In genomic region chr1:16366722-16367257, GRCh38 we compare ENCODE assay signal across 8 cellular contexts. TPM values are rescaled to one million over a fixed set of nuclear protein-coding genes. Genes with fewer than 3 reads are reported as not detected.
DNase-seq lines count a peak whose midpoint lies in the region; ATAC-seq, FAIRE-seq and TF ChIP-seq lines count a peak whose summit lies in the region.

Gene SZRD1, plus strand, starts transcription at chr1:16367242. Its CDS starts 16 bp downstream, at chr1:16367258.

- peaks cover 43% of the 10 kb centered on the region for H3K79me2 ChIP-seq in OCI-LY3 (ENCODE audit: low read length)

- peak; percentile 81 for ATAC-seq in GM21528 (IDR thresholded peaks at IDR 0.05; ENCODE audit: low FRiP score, unreplicated experiment)

- TF ChIP-seq CTCF in OCI-LY3 (IDR thresholded peaks at IDR 0.05; ENCODE audit: low read depth, low read length): no peak

- H3K4me1 ChIP-seq in OCI-LY3 (ENCODE audit: low read length): peaks cover 22% of the 10 kb centered on the region

- H3K27me3 ChIP-seq in OCI-LY3 (ENCODE audit: low read depth, low read length): no peaks in the 10 kb centered on the region

- peak within 1 kb of the TSS; percentile 92 for H3K9ac ChIP-seq in OCI-LY3 (ENCODE audit: low read length)

- peak; percentile 97 for FAIRE-seq in endometrium (lab: Jason Lieb, UNC)

- H2AFZ ChIP-seq in OCI-LY3 (ENCODE audit: low read depth, low read length): peak within 1 kb of the TSS; percentile 100

- H3K36me3 ChIP-seq in OCI-LY3 (replicated peaks; ENCODE audit: low read depth, low read length): peaks cover 3% of the 10 kb centered on the region

- H4K20me1 ChIP-seq in OCI-LY3 (ENCODE audit: insufficient read depth, low read length): peaks cover 33% of the 10 kb centered on the region

- DNase-seq in COR-L47 (lab: John Stamatoyannopoulos, UW) (peak; percentile 98), HuH-7.5 (ENCODE audit: low spot score) (peak; percentile 74), mesenteric fat pad (ENCODE audit: low spot score) (peak; percentile 97)
- DNase-seq in activated CD8-positive, alpha-beta memory T cell treated with anti-CD3 and anti-CD28 coated beads, Interleukin-2, amount 50 U/mL, for 48 hours: peak; percentile 91
- DNase-seq in stimulated activated CD8-positive, alpha-beta memory T cell treated with anti-CD3 and anti-CD28 coated beads, Interleukin-15, amount 100 ng/mL, for 24 hours (ENCODE audit: low read depth): peak; percentile 69

- peak within 1 kb of the TSS; percentile 93 for H3K4me3 ChIP-seq in OCI-LY3 (ENCODE audit: low read length)

- H3K27ac ChIP-seq in OCI-LY3 (ENCODE audit: low read length): peak within 1 kb of the TSS; percentile 82

- no peaks in the 10 kb centered on the region for H3K9me3 ChIP-seq in OCI-LY3 (ENCODE audit: insufficient read depth, low read length)

- H3K4me2 ChIP-seq in OCI-LY3 (ENCODE audit: low read length): peak within 1 kb of the TSS; percentile 84

RNA-seq across cellular contexts. Expression of gene SZRD1, which starts in this region (rescaled TPM):
- 133 TPM for total RNA-seq in mesenteric fat pad

Comparison
In these comparisons a context has a peak if more than half of its experiments do, and no peak if none do; other contexts are left out.
1. Peak in every context shown above with its lines: DNase-seq, ATAC-seq, H3K4me3 ChIP-seq and H3K27ac ChIP-seq.